8 cellular contexts compared by ENCODE assay signal in the genomic region with DNA sequence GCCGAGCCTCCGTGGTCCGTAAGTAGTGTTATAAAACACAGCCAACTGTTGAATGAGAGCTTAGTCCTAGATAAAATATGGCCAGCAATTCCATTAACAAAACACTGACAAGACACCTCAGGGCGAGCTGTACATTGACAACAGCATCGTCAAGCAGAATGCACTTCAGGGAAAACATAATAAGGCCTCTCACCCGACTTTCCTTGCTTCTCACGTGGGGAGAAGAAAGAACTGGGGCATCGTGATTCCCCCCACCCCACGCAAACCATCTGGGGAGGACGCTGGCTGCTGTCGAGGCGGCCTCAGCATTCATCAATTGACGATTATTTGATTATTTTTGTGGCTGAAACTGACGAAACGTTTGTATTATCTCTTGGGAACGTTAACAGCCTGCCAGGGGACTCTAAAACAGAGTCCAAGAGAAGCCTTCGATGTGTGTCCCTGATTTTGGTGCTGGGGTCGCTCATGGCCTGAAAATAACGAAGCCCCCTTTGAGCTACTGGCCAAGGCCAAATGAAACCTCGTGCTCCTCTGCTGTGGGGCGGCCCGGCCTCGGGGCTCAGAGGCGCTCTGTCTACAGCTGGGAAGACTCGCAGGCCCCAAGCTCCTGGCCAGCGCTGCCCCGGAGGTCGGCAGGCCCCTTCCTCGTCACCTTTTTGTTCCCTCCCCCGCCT. TPM values are rescaled to one million over a fixed set of nuclear protein-coding genes. Genes with fewer than 3 reads are reported as not detected.
DNase-seq lines count a peak whose midpoint lies in the region; ATAC-seq and TF ChIP-seq lines count a peak whose summit lies in the region.

No MANE protein-coding gene starts in this region.

- 30 to 34% (median 32%) methylated on average over 30 of the region's 30 CpGs for WGBS in stomach, 5 donors

- H3K9ac ChIP-seq in iPS-20b (ENCODE audit: low read depth, low read length), result peak overlapping the region; percentile 97

- TF ChIP-seq CTCF in stomach (IDR thresholded peaks at IDR 0.05), result no peak

- H3K4me1 ChIP-seq in iPS-20b (ENCODE audit: insufficient read depth, low read length) (peaks cover 2% of the 10 kb centered on the region; the same call in 1 of the 2 replicates), stomach (peaks cover 12 to 35% (median 21%) of the 10 kb centered on the region in 4 donors)

- H3K9me3 ChIP-seq in iPS-20b (ENCODE audit: insufficient read depth, low read depth, low read length) (no peaks in the 10 kb centered on the region), stomach (no peaks in the 10 kb centered on the region)

- H3K27ac Mint-ChIP-seq in activated naive CD8-positive, alpha-beta T cell treated with anti-CD3 and anti-CD28 coated beads for 36 hours, result peak overlapping the region; percentile 99

- peak overlapping the region; percentile 98 for H3K4me3 Mint-ChIP-seq in activated naive CD8-positive, alpha-beta T cell treated with anti-CD3 and anti-CD28 coated beads for 36 hours

- no peaks in the 10 kb centered on the region for H3K27me3 Mint-ChIP-seq in activated naive CD8-positive, alpha-beta T cell treated with anti-CD3 and anti-CD28 coated beads for 36 hours

- H3K4me1 Mint-ChIP-seq in activated naive CD8-positive, alpha-beta T cell treated with anti-CD3 and anti-CD28 coated beads for 36 hours, result peaks cover 37% of the 10 kb centered on the region

- H3K4me3 ChIP-seq in iPS-20b (ENCODE audit: low read length) (peak overlapping the region; percentile 98), stomach (peak overlapping the region; percentile 64 to 94 (median 80))

- H3K27ac ChIP-seq in iPS-20b (ENCODE audit: low read length), result peak overlapping the region; percentile 26
- H3K27ac ChIP-seq in stomach, result peak overlapping the region; percentile 90 to 95 (median 93)

- DNase-seq in GM19240 (ENCODE audit: insufficient read length, low spot score) (peak; percentile 2), stomach (no peak), amniotic stem cell (lab: John Stamatoyannopoulos, UW) (no peak), NCI-H82 (lab: John Stamatoyannopoulos, UW) (no peak)
- DNase-seq in activated naive CD8-positive, alpha-beta T cell treated with anti-CD3 and anti-CD28 coated beads for 36 hours, result no peak
- DNase-seq in activated CD4-positive, CD25-positive, alpha-beta regulatory T cell (lab: John Stamatoyannopoulos, UW), result no peak

- no peak for TF ChIP-seq POLR2A in stomach (IDR thresholded peaks at IDR 0.05)

- no peaks in the 10 kb centered on the region for H3K9me3 Mint-ChIP-seq in activated naive CD8-positive, alpha-beta T cell treated with anti-CD3 and anti-CD28 coated beads for 36 hours

- H3K27me3 ChIP-seq in iPS-20b (ENCODE audit: insufficient read depth, low read length) (no peaks in the 10 kb centered on the region; the same call in 1 of the 2 replicates), stomach (no peaks in the 10 kb centered on the region)

- ATAC-seq in HG03064 (IDR thresholded peaks at IDR 0.05; ENCODE audit: low read depth, unreplicated experiment), result peak; percentile 22

- intact Hi-C loops in stomach (cut with DNase I; ENCODE audit: low total_unique reads), result no loop called here

- peaks cover 31% of the 10 kb centered on the region for H3K36me3 Mint-ChIP-seq in activated naive CD8-positive, alpha-beta T cell treated with anti-CD3 and anti-CD28 coated beads for 36 hours

- H3K36me3 ChIP-seq in iPS-20b (ENCODE audit: insufficient read depth, low read depth, low read length) (peaks cover 29% of the 10 kb centered on the region), stomach (peaks cover 18 to 34% (median 33%) of the 10 kb centered on the region in 4 donors)

- TF ChIP-seq EP300 in stomach (IDR thresholded peaks at IDR 0.05), result no peak

RNA-seq across cellular contexts. Expression of gene GDF9, which starts 0.5 kb away (rescaled TPM):
- total RNA-seq in activated naive CD8-positive, alpha-beta T cell treated with anti-CD3 and anti-CD28 coated beads for 36 hours, result under 1 TPM; 0.26 to 0.29 TPM
- 1 to 10 TPM in 2 of 5 donors, not detected in 3; 1.2 to 4.4 TPM for total RNA-seq in stomach
- 1 to 10 TPM in 1 of 3 donors, under 1 TPM in 1, not detected in 1; 0.25 to 1.1 TPM for polyA plus RNA-seq in stomach

RNA-seq across cellular contexts. Expression of gene UQCRQ, which starts 0.6 kb away (rescaled TPM):
- 100 to 1,000 TPM; 652 to 654 TPM for total RNA-seq in activated naive CD8-positive, alpha-beta T cell treated with anti-CD3 and anti-CD28 coated beads for 36 hours
- total RNA-seq in stomach, result 100 to 1,000 TPM in 2 of 5 donors, 10 to 100 TPM in 3; 66.5 to 173 (median 83.4) TPM
- polyA plus RNA-seq in stomach, result 100 to 1,000 TPM; 470 to 603 (median 499) TPM

RNA-seq across cellular contexts. Expression of gene LEAP2, which starts 7.7 kb away (rescaled TPM):
- 1 to 10 TPM; 1.8 TPM for total RNA-seq in activated naive CD8-positive, alpha-beta T cell treated with anti-CD3 and anti-CD28 coated beads for 36 hours
- total RNA-seq in stomach, result 1 to 10 TPM in 2 of 5 donors, under 1 TPM in 1, not detected in 2; 0.92 to 2.3 (median 1.3) TPM
- polyA plus RNA-seq in stomach, result 1 to 10 TPM; 1.4 to 2.2 (median 1.4) TPM

RNA-seq across cellular contexts. Expression of gene SHROOM1, which starts 35.4 kb away (rescaled TPM):
- total RNA-seq in activated naive CD8-positive, alpha-beta T cell treated with anti-CD3 and anti-CD28 coated beads for 36 hours, result 1 to 10 TPM; 1.8 to 2.3 TPM
- 100 to 1,000 TPM in 1 of 5 donors, 10 to 100 TPM in 3, 1 to 10 TPM in 1; 5.3 to 264 (median 48.7) TPM for total RNA-seq in stomach
- 10 to 100 TPM in 1 of 3 donors, 1 to 10 TPM in 2; 7.5 to 12.8 (median 9.6) TPM for polyA plus RNA-seq in stomach

RNA-seq across cellular contexts. Expression of gene SOWAHA, which starts 52.7 kb away (rescaled TPM):
- under 1 TPM in 1 of 2 experiments, not detected in 1; 0.06 TPM for total RNA-seq in activated naive CD8-positive, alpha-beta T cell treated with anti-CD3 and anti-CD28 coated beads for 36 hours
- total RNA-seq in stomach, result 10 to 100 TPM in 2 of 5 donors, 1 to 10 TPM in 2, not detected in 1; 6.8 to 91.8 (median 13.2) TPM
- 1 to 10 TPM; 2.4 to 5.7 (median 5.2) TPM for polyA plus RNA-seq in stomach
